Comparison of ENCODE assay signal across 1 cellular context in genomic region chr10:28781296-28781695, GRCh38.
TF ChIP-seq lines count a peak whose summit lies in the region.

No MANE protein-coding gene starts in this region.

TF ChIP-seq in K562, 482 proteins besides CTCF, POLR2A, EP300 and RAD21 (continued from another document):
- TF ChIP-seq, protein P1, sequence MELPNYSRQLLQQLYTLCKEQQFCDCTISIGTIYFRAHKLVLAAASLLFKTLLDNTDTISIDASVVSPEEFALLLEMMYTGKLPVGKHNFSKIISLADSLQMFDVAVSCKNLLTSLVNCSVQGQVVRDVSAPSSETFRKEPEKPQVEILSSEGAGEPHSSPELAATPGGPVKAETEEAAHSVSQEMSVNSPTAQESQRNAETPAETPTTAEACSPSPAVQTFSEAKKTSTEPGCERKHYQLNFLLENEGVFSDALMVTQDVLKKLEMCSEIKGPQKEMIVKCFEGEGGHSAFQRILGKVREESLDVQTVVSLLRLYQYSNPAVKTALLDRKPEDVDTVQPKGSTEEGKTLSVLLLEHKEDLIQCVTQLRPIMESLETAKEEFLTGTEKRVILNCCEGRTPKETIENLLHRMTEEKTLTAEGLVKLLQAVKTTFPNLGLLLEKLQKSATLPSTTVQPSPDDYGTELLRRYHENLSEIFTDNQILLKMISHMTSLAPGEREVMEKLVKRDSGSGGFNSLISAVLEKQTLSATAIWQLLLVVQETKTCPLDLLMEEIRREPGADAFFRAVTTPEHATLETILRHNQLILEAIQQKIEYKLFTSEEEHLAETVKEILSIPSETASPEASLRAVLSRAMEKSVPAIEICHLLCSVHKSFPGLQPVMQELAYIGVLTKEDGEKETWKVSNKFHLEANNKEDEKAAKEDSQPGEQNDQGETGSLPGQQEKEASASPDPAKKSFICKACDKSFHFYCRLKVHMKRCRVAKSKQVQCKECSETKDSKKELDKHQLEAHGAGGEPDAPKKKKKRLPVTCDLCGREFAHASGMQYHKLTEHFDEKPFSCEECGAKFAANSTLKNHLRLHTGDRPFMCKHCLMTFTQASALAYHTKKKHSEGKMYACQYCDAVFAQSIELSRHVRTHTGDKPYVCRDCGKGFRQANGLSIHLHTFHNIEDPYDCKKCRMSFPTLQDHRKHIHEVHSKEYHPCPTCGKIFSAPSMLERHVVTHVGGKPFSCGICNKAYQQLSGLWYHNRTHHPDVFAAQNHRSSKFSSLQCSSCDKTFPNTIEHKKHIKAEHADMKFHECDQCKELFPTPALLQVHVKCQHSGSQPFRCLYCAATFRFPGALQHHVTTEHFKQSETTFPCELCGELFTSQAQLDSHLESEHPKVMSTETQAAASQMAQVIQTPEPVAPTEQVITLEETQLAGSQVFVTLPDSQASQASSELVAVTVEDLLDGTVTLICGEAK (IDR thresholded peaks at IDR 0.05), result peak; percentile 71
- TF ChIP-seq, protein P1 (CRISPR knock-in tag; IDR thresholded peaks at IDR 0.05), result no peak
- no peak for TF ChIP-seq RBM39 (optimal IDR thresholded peaks at IDR 0.05; ENCODE audit: low read depth, low read length)
